11 cellular contexts compared by ENCODE assay signal in the genomic region with DNA sequence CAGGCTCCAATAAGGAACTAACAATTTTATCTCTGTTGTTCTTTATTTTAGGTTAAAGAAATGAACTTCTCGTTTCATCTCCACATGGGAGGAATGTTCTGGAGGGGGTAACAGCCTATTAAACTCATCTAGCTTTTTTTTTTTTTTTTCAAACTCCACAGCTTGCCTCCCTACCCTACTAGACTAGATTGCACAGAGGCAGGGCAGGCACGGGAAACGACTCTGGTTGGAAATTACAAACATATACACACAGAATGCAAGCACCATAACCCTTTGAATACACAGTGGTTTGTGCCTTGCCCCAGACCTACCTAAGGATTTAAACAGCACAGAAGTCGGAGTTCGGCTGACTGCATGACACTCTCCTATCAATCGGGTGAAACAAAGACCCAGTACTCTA. TPM values are rescaled to one million over a fixed set of nuclear protein-coding genes. Genes with fewer than 3 reads are reported as not detected.
DNase-seq lines count a peak whose midpoint lies in the region; ATAC-seq and TF ChIP-seq lines count a peak whose summit lies in the region.
"Had no signal": no experiment of that assay in that cellular context is flagged by ENCODE, and none has a peak within 500 bp of the region (broad histone marks: within the 10 kb centered on the region; RNA-seq: fewer than 3 reads in every experiment).

No MANE protein-coding gene starts in this region.

- 53% methylated on average over 6 of the region's 6 CpGs for WGBS in hepatocyte (ENCODE audit: low lambda C conversion rate, missing lambda C conversion rate)

- H3K4me1 ChIP-seq in hepatocyte (ENCODE audit: insufficient read depth), result peaks cover 22% of the 10 kb centered on the region

- H3K36me3 ChIP-seq in hepatocyte (replicated peaks; ENCODE audit: insufficient read depth, low read depth), result no peaks in the 10 kb centered on the region

- H4K20me1 ChIP-seq in hepatocyte (ENCODE audit: insufficient read depth, poor library complexity, severe bottlenecking), result peaks cover 60% of the 10 kb centered on the region

- no peaks in the 10 kb centered on the region for H3K27me3 Mint-ChIP-seq in activated CD4-positive, alpha-beta T cell treated with anti-CD3 and anti-CD28 coated beads, Interleukin-2, amount 10 ng/mL, durations not matched to agents 24 days and 14 days
- H3K27me3 Mint-ChIP-seq in activated CD8-positive, alpha-beta T cell treated with anti-CD3 and anti-CD28 coated beads for 36 hours, result no peaks in the 10 kb centered on the region
- peaks cover 0 to 3% of the 10 kb centered on the region in 2 donors for H3K27me3 Mint-ChIP-seq in stimulated activated naive B cell treated with anti-CD40 and anti-IgM and Interleukin-4, amounts not matched to agents 10 μg/mL and 1 μg/mL and 100 μg/mL, for 72 hours

- no peak for DNase-seq in activated CD4-positive, alpha-beta T cell treated with anti-CD3 and anti-CD28 coated beads, Interleukin-2, amount 10 ng/mL, durations not matched to agents 24 days and 14 days
- no peak for DNase-seq in activated CD4-positive, alpha-beta T cell treated with anti-CD3 and anti-CD28 coated beads for 4 hours
- no peak for DNase-seq in activated CD8-positive, alpha-beta T cell treated with anti-CD3 and anti-CD28 coated beads for 36 hours
- DNase-seq in hepatocyte (ENCODE audit: low spot score), result no peak
- no peak for DNase-seq in stimulated activated naive B cell treated with anti-CD40 and anti-IgM and Interleukin-4, amounts not matched to agents 10 μg/mL and 1 μg/mL and 100 μg/mL, for 72 hours
- DNase-seq in NCI-H2196 treated with DMSO at 0.1 percent for 48 hours (lab: John Stamatoyannopoulos, UW; ENCODE audit: unreplicated experiment), result no peak
- DNase-seq in activated effector memory CD4-positive, alpha-beta T cell treated with Interleukin-2 at 50 U/mL for 16 hours, result no peak
- DNase-seq: NCI-H2029 had no signal

- H3K27ac Mint-ChIP-seq in activated CD4-positive, alpha-beta T cell treated with anti-CD3 and anti-CD28 coated beads, Interleukin-2, amount 10 ng/mL, durations not matched to agents 24 days and 14 days, result peak overlapping the region; percentile 72
- H3K27ac Mint-ChIP-seq in activated CD8-positive, alpha-beta T cell treated with anti-CD3 and anti-CD28 coated beads for 36 hours, result peak overlapping the region; percentile 100
- peak overlapping the region; percentile 65 for H3K27ac Mint-ChIP-seq in stimulated activated naive B cell treated with anti-CD40 and anti-IgM and Interleukin-4, amounts not matched to agents 10 μg/mL and 1 μg/mL and 100 μg/mL, for 72 hours

- peak overlapping the region; percentile 93 for H3K4me3 Mint-ChIP-seq in activated CD4-positive, alpha-beta T cell treated with anti-CD3 and anti-CD28 coated beads, Interleukin-2, amount 10 ng/mL, durations not matched to agents 24 days and 14 days
- H3K4me3 Mint-ChIP-seq in activated CD8-positive, alpha-beta T cell treated with anti-CD3 and anti-CD28 coated beads for 36 hours, result peak overlapping the region; percentile 92
- H3K4me3 Mint-ChIP-seq in stimulated activated naive B cell treated with anti-CD40 and anti-IgM and Interleukin-4, amounts not matched to agents 10 μg/mL and 1 μg/mL and 100 μg/mL, for 72 hours, result peak overlapping the region; percentile 56 to 93

- H3K9me3 Mint-ChIP-seq in activated CD4-positive, alpha-beta T cell treated with anti-CD3 and anti-CD28 coated beads, Interleukin-2, amount 10 ng/mL, durations not matched to agents 24 days and 14 days, result no peaks in the 10 kb centered on the region
- H3K9me3 Mint-ChIP-seq in activated CD8-positive, alpha-beta T cell treated with anti-CD3 and anti-CD28 coated beads for 36 hours, result no peaks in the 10 kb centered on the region
- H3K9me3 Mint-ChIP-seq in stimulated activated naive B cell treated with anti-CD40 and anti-IgM and Interleukin-4, amounts not matched to agents 10 μg/mL and 1 μg/mL and 100 μg/mL, for 72 hours, result no peaks in the 10 kb centered on the region

- H3K4me2 ChIP-seq in hepatocyte, result peak overlapping the region; percentile 77

- H3K4me1 Mint-ChIP-seq in activated CD4-positive, alpha-beta T cell treated with anti-CD3 and anti-CD28 coated beads, Interleukin-2, amount 10 ng/mL, durations not matched to agents 24 days and 14 days, result peaks cover 55% of the 10 kb centered on the region
- H3K4me1 Mint-ChIP-seq in activated CD8-positive, alpha-beta T cell treated with anti-CD3 and anti-CD28 coated beads for 36 hours (ENCODE audit: low read depth), result peaks cover 63% of the 10 kb centered on the region
- H3K4me1 Mint-ChIP-seq in stimulated activated naive B cell treated with anti-CD40 and anti-IgM and Interleukin-4, amounts not matched to agents 10 μg/mL and 1 μg/mL and 100 μg/mL, for 72 hours, result peaks cover 22 to 51% of the 10 kb centered on the region in 2 donors

- no peaks in the 10 kb centered on the region for H3K9me3 ChIP-seq in hepatocyte (ENCODE audit: low read depth)

- no peaks in the 10 kb centered on the region for H3K9me2 ChIP-seq in hepatocyte (replicated peaks; ENCODE audit: insufficient read depth)

- H3K27ac ChIP-seq in hepatocyte, result no peak overlapping the region

- no peak overlapping the region for H3K4me3 ChIP-seq in hepatocyte

- CTCF ChIA-PET in activated CD8-positive, alpha-beta T cell treated with anti-CD3 and anti-CD28 coated beads for 36 hours (lab: Charles Lee), result interaction anchor here (1.8 to 1.9 kb wide), 2 partner anchors 29 to 81 kb away, joined by 4 to 5 read pairs; no protein-coding TSS in a partner anchor

- TF ChIP-seq CTCF in activated CD8-positive, alpha-beta T cell treated with anti-CD3 and anti-CD28 coated beads for 36 hours (IDR thresholded peaks at IDR 0.05), result no peak
- no peak for TF ChIP-seq CTCF in hepatocyte (IDR thresholded peaks at IDR 0.05; ENCODE audit: poor library complexity)

- no peaks in the 10 kb centered on the region for H3K27me3 ChIP-seq in hepatocyte

- no peak overlapping the region for H2AFZ ChIP-seq in hepatocyte

- H3K79me2 ChIP-seq in hepatocyte, result peaks cover 70% of the 10 kb centered on the region

- ATAC-seq in activated CD8-positive, alpha-beta T cell treated with anti-CD3 and anti-CD28 coated beads for 36 hours, result no peak
- no peak for ATAC-seq in stimulated activated naive B cell treated with anti-CD40 and anti-IgM and Interleukin-4, amounts not matched to agents 10 μg/mL and 1 μg/mL and 100 μg/mL, for 72 hours (replicated peaks)
- no peak for ATAC-seq in GM21526 (IDR thresholded peaks at IDR 0.05; ENCODE audit: low FRiP score, unreplicated experiment)

- POLR2A ChIA-PET in activated CD8-positive, alpha-beta T cell treated with anti-CD3 and anti-CD28 coated beads for 36 hours (lab: Charles Lee), result interaction anchor here (0.9 to 1.8 kb wide), 3 partner anchors 43 to 169 kb away, joined by 3 to 6 read pairs (median 4); a partner anchor contains a TSS

- peaks cover 17% of the 10 kb centered on the region for H3K36me3 Mint-ChIP-seq in activated CD4-positive, alpha-beta T cell treated with anti-CD3 and anti-CD28 coated beads, Interleukin-2, amount 10 ng/mL, durations not matched to agents 24 days and 14 days (ENCODE audit: low read depth)
- H3K36me3 Mint-ChIP-seq in activated CD8-positive, alpha-beta T cell treated with anti-CD3 and anti-CD28 coated beads for 36 hours (ENCODE audit: low read depth), result peaks cover 29% of the 10 kb centered on the region
- peaks cover 10 to 22% of the 10 kb centered on the region in 2 donors for H3K36me3 Mint-ChIP-seq in stimulated activated naive B cell treated with anti-CD40 and anti-IgM and Interleukin-4, amounts not matched to agents 10 μg/mL and 1 μg/mL and 100 μg/mL, for 72 hours

- intact Hi-C loops in activated CD4-positive, alpha-beta T cell treated with anti-CD3 and anti-CD28 coated beads, Interleukin-2, amount 10 ng/mL, durations not matched to agents 24 days and 14 days (cut with micrococcal nuclease), result loop anchor here (5.0 kb wide), 1 partner anchor 123 kb away; a partner anchor contains a TSS
- intact Hi-C loops in activated CD8-positive, alpha-beta T cell treated with anti-CD3 and anti-CD28 coated beads for 36 hours (cut with micrococcal nuclease), result no loop called here

RNA-seq across cellular contexts. Expression of a gene that starts 2.7 kb away (rescaled TPM):
- total RNA-seq in activated CD4-positive, alpha-beta T cell treated with anti-CD3 and anti-CD28 coated beads, Interleukin-2, amount 10 ng/mL, durations not matched to agents 24 days and 14 days, result 55.1 and 58.8 TPM in 2 replicates
- total RNA-seq in activated CD8-positive, alpha-beta T cell treated with anti-CD3 and anti-CD28 coated beads for 36 hours, result 10 to 100 TPM; 63.7 to 65.1 TPM
- total RNA-seq in hepatocyte, result 18.1 and 18.3 TPM in 2 replicates
- 19.4 and 21.1 TPM in 2 replicates for polyA plus RNA-seq in hepatocyte

RNA-seq across cellular contexts. Expression of a gene that starts 49.2 kb away (rescaled TPM):
- not detected in 2 replicates for total RNA-seq in activated CD4-positive, alpha-beta T cell treated with anti-CD3 and anti-CD28 coated beads, Interleukin-2, amount 10 ng/mL, durations not matched to agents 24 days and 14 days
- total RNA-seq in activated CD8-positive, alpha-beta T cell treated with anti-CD3 and anti-CD28 coated beads for 36 hours, result not detected
- not detected in 2 replicates for total RNA-seq in hepatocyte
- polyA plus RNA-seq in hepatocyte, result not detected in 2 replicates
- total RNA-seq: SK-MEL-5, ureter had no signal
